8 cellular contexts compared by ENCODE assay signal in the genomic region with DNA sequence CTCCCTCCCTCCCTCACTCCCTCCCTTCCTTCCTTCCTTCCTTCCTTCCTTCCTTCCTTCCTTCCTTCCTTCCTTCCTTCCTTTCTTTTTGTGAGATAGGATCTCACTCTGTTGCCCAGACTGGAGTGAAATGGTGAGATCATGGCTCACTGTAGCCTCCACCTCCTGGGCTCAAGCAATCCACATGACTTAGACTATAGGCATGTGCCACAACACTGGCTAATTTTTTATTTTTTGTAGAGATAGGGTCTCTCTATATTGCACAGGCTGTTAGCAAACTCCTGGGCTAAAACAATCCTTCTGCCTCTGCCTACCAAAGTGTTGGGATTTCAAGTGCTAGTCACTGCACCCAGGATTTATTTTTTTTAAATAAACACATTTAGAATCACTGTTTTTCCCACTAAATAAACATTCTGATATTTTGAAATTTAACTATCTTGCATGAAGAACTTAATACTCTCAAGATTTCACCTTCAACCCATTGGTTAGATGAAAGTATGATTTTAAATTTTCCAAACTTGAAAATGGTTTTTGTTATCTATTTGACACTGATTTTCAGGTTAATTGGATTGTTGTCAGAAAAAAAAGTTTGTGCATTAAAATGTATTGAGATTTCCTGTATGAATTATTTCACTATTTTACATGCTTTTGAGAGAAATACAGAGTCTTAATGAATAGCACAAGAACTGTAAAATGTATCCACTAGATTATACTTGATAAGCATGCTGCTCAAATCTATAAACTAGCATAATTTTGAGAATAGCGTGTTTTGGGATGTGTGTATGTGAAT.
"Had no signal": no experiment of that assay in that cellular context is flagged by ENCODE, and none has a peak within 500 bp of the region (broad histone marks: within the 10 kb centered on the region; RNA-seq: fewer than 3 reads in every experiment).

No MANE protein-coding gene starts in this region.

- ATAC-seq: GM23338, K562 had no signal

- H3K4me3 Mint-ChIP-seq: GM23338, H9 had no signal

- H3K4me3 ChIP-seq: GM23338, K562 had no signal

- H3K27ac Mint-ChIP-seq: GM23338 had no signal

- FAIRE-seq: H1, H54, HTR-8/SVneo, K562 had no signal

- H3K4me1 Mint-ChIP-seq: GM23338, H9 had no signal

- H3K9me3 Mint-ChIP-seq: GM23338 had no signal

- DNase-seq: H9, HCEC 1CT, IMR-90 had no signal
